ENCODE assay signal across 25 cellular contexts in the genomic region with DNA sequence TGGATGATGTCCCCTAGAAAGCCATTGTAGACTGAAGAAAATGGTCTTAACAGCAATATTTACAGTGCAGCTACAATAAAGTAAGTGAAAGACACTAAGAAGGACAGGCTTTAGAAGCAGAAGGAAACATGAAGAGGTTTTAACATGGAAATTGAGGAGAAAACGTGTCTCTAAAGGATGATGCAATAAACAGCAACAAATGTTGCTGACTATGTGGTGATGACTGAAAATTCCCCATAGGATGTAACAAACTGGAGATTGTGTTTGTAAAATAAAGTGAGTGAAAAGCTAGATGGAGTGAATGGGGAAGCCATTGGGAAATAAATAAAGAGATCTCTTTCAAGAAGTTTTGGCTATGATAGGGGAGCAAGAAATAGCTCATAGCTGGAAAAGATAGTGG.
DNase-seq lines count a peak whose midpoint lies in the region; ATAC-seq, FAIRE-seq and TF ChIP-seq lines count a peak whose summit lies in the region.
"Had no signal": no experiment of that assay in that cellular context is flagged by ENCODE, and none has a peak within 500 bp of the region (broad histone marks: within the 10 kb centered on the region; RNA-seq: fewer than 3 reads in every experiment).

No MANE protein-coding gene starts in this region.

- intact Hi-C loops in Right ventricle myocardium superior (cut with DNase I): no loop called here
- intact Hi-C loops in activated naive CD4-positive, alpha-beta T cell treated with anti-CD3 and anti-CD28 coated beads for 36 hours (cut with micrococcal nuclease): no loop called here
- intact Hi-C loops in pancreas (cut with DNase I): no loop called here

- H3K4me3 Mint-ChIP-seq in astrocyte (ENCODE audit: unreplicated experiment): no peak overlapping the region
- no peak overlapping the region for H3K4me3 Mint-ChIP-seq in activated naive CD4-positive, alpha-beta T cell treated with anti-CD3 and anti-CD28 coated beads for 36 hours
- H3K4me3 Mint-ChIP-seq: CD4-positive, CD25-positive, alpha-beta regulatory T cell had no signal

- TF ChIP-seq CTCF in right atrium auricular region (IDR thresholded peaks at IDR 0.05) (no peak), HEK293 (tag by site-specific recombination; IDR thresholded peaks at IDR 0.05) (no peak), astrocyte (IDR thresholded peaks at IDR 0.05; ENCODE audit: insufficient read depth, low read depth, low read length) (no peak), pancreas (IDR thresholded peaks at IDR 0.05) (no peak)

- CTCF ChIA-PET in HEK293 (lab: Yijun Ruan, JAX): no interaction called here
- CTCF ChIA-PET in activated naive CD4-positive, alpha-beta T cell treated with anti-CD3 and anti-CD28 coated beads for 36 hours (lab: Charles Lee): no interaction called here

- H3K27ac ChIP-seq in right atrium auricular region (no peak overlapping the region), HEK293 (ENCODE audit: extremely low read depth, low read depth, low read length) (no peak overlapping the region), astrocyte (ENCODE audit: low read depth, low read length) (no peak overlapping the region), pancreas (no peak overlapping the region)
- H3K27ac ChIP-seq: BLaER1, RWPE1 had no signal

- H3K4me1 ChIP-seq in right atrium auricular region: no peaks in the 10 kb centered on the region
- no peaks in the 10 kb centered on the region for H3K4me1 ChIP-seq in HEK293 (ENCODE audit: control insufficient read depth, insufficient read depth, low read length)
- H3K4me1 ChIP-seq in astrocyte (ENCODE audit: insufficient read depth, low read length): no peaks in the 10 kb centered on the region
- H3K4me1 ChIP-seq in pancreas: no peaks in the 10 kb centered on the region
- H3K4me1 ChIP-seq: HAP-1 had no signal

- H3K4me1 Mint-ChIP-seq in astrocyte (ENCODE audit: low read depth, unreplicated experiment): peaks cover 14% of the 10 kb centered on the region
- no peaks in the 10 kb centered on the region for H3K4me1 Mint-ChIP-seq in activated naive CD4-positive, alpha-beta T cell treated with anti-CD3 and anti-CD28 coated beads for 36 hours (ENCODE audit: low read depth)

- POLR2A ChIA-PET in HEK293 (lab: Yijun Ruan, JAX): no interaction called here

- no peak overlapping the region for H3K4me2 ChIP-seq in astrocyte (ENCODE audit: low read length)
- H3K4me2 ChIP-seq: BLaER1, SK-N-SH had no signal

- H3K4me3 ChIP-seq in right atrium auricular region (no peak overlapping the region), HEK293 (ENCODE audit: low read depth, low read length) (no peak overlapping the region), astrocyte (ENCODE audit: insufficient read depth, low read depth, low read length) (no peak overlapping the region), pancreas (no peak overlapping the region)
- H3K4me3 ChIP-seq: BLaER1, HAP-1 had no signal

- no peak for DNase-seq in Right ventricle myocardium superior
- DNase-seq in right atrium auricular region (ENCODE audit: low spot score): no peak
- DNase-seq in astrocyte (ENCODE audit: low read depth): no peak
- DNase-seq in fibroblast of the conjunctiva (ENCODE audit: low read depth): peak; percentile 32
- DNase-seq in activated naive CD4-positive, alpha-beta T cell treated with anti-CD3 and anti-CD28 coated beads for 36 hours: no peak
- no peak for DNase-seq in pancreas
- no peak for DNase-seq in T1000 (lab: John Stamatoyannopoulos, UW)
- DNase-seq: CD4-positive, CD25-positive, alpha-beta regulatory T cell; DMS153; DND-41; Karpas-422; NCI-H1092 treated with DMSO at 0.1 percent for 48 hours; NCI-H1436; NCI-H187; NCI-H2107; NCI-H526 treated with DMSO at 0.1 percent for 48 hours; SIG-M5; SK-N-SH; SW 1271 had no signal

- peaks cover 2% of the 10 kb centered on the region for H3K9me3 Mint-ChIP-seq in astrocyte (ENCODE audit: unreplicated experiment)
- H3K9me3 Mint-ChIP-seq in activated naive CD4-positive, alpha-beta T cell treated with anti-CD3 and anti-CD28 coated beads for 36 hours: peaks cover 1% of the 10 kb centered on the region

- no peaks in the 10 kb centered on the region for H4K20me1 ChIP-seq in astrocyte (ENCODE audit: insufficient read depth, low read length)
- H4K20me1 ChIP-seq: BLaER1 had no signal

- peak overlapping the region; percentile 69 for H3K27ac Mint-ChIP-seq in astrocyte (ENCODE audit: unreplicated experiment)
- no peak overlapping the region for H3K27ac Mint-ChIP-seq in activated naive CD4-positive, alpha-beta T cell treated with anti-CD3 and anti-CD28 coated beads for 36 hours
- H3K27ac Mint-ChIP-seq: CD4-positive, CD25-positive, alpha-beta regulatory T cell had no signal

- no peaks in the 10 kb centered on the region for H3K36me3 ChIP-seq in right atrium auricular region
- H3K36me3 ChIP-seq in HEK293 (ENCODE audit: control insufficient read depth in 2 of 2, insufficient read depth in 1 of 2, low read length in 2 of 2): no peaks in the 10 kb centered on the region
- H3K36me3 ChIP-seq in astrocyte (ENCODE audit: insufficient read depth, low read length): no peaks in the 10 kb centered on the region
- H3K36me3 ChIP-seq in pancreas: no peaks in the 10 kb centered on the region
- H3K36me3 ChIP-seq: BLaER1, HAP-1 had no signal

- H3K36me3 Mint-ChIP-seq in astrocyte (ENCODE audit: low read depth, unreplicated experiment): no peaks in the 10 kb centered on the region
- H3K36me3 Mint-ChIP-seq in activated naive CD4-positive, alpha-beta T cell treated with anti-CD3 and anti-CD28 coated beads for 36 hours (ENCODE audit: low read depth): no peaks in the 10 kb centered on the region
- H3K36me3 Mint-ChIP-seq: CD4-positive, CD25-positive, alpha-beta regulatory T cell had no signal

- H3K79me2 ChIP-seq in astrocyte (ENCODE audit: insufficient read depth, low read length): no peaks in the 10 kb centered on the region

- 31 to 39% methylated on average over 1 of the region's 1 CpG for WGBS in pancreas, 2 donors

- H3K27me3 Mint-ChIP-seq in astrocyte (ENCODE audit: low read depth, unreplicated experiment): peaks cover 2% of the 10 kb centered on the region
- peaks cover under 1% of the 10 kb centered on the region for H3K27me3 Mint-ChIP-seq in activated naive CD4-positive, alpha-beta T cell treated with anti-CD3 and anti-CD28 coated beads for 36 hours (ENCODE audit: low read depth)
- H3K27me3 Mint-ChIP-seq: CD4-positive, CD25-positive, alpha-beta regulatory T cell had no signal

- no peak overlapping the region for H2AFZ ChIP-seq in astrocyte (ENCODE audit: low read depth, low read length)

- ATAC-seq in Right ventricle myocardium superior (ENCODE audit: poor library complexity) (peak; percentile 43), pancreas (no peak)
- ATAC-seq: Panc1 had no signal

- H3K9ac ChIP-seq in astrocyte (ENCODE audit: low read length): no peak overlapping the region
- H3K9ac ChIP-seq: BLaER1, SK-N-SH had no signal

- H3K27me3 ChIP-seq in right atrium auricular region (no peaks in the 10 kb centered on the region), astrocyte (ENCODE audit: insufficient read depth, low read length) (no peaks in the 10 kb centered on the region), pancreas (no peaks in the 10 kb centered on the region)
- H3K27me3 ChIP-seq: BLaER1 had no signal

- no peak for FAIRE-seq in astrocyte (lab: Jason Lieb, UNC)
- no peak for FAIRE-seq in pancreas (lab: Jason Lieb, UNC)
- FAIRE-seq: A204.1 had no signal

- H3K9me3 ChIP-seq in right atrium auricular region: peaks cover 0 to 13% of the 10 kb centered on the region in 2 donors
- no peaks in the 10 kb centered on the region for H3K9me3 ChIP-seq in HEK293 (ENCODE audit: control insufficient read depth, insufficient read depth, low read depth, low read length)
- H3K9me3 ChIP-seq in astrocyte (ENCODE audit: insufficient read depth, low read depth, low read length): no peaks in the 10 kb centered on the region
- H3K9me3 ChIP-seq in pancreas: no peaks in the 10 kb centered on the region
- H3K9me3 ChIP-seq: BLaER1, HAP-1, SK-N-SH had no signal

TF ChIP-seq in HEK293, 187 proteins besides CTCF, POLR2A, EP300 and RAD21 (continues in another document):
- TF ChIP-seq ZNF324 (tag by site-specific recombination; IDR thresholded peaks at IDR 0.05): 0 out of 2 replicates have a peak, but pooled peaks have one; percentile 28
- 0 out of 2 replicates have a peak, but pooled peaks have one; percentile 22 for TF ChIP-seq SCRT2 (tag by site-specific recombination; IDR thresholded peaks at IDR 0.05)
- TF ChIP-seq ZNF16 (tag by site-specific recombination; IDR thresholded peaks at IDR 0.05; ENCODE audit: low read depth): no peak
- no peak for TF ChIP-seq ZNF341 (tag by site-specific recombination; IDR thresholded peaks at IDR 0.05; ENCODE audit: low read depth)
